In genomic region chr15:52139599-52140462, GRCh38 we compare ENCODE assay signal across 8 cellular contexts. TPM values are rescaled to one million over a fixed set of nuclear protein-coding genes. Genes with fewer than 3 reads are reported as not detected.
DNase-seq lines count a peak whose midpoint lies in the region; ATAC-seq, FAIRE-seq and TF ChIP-seq lines count a peak whose summit lies in the region.

No MANE protein-coding gene starts in this region.

- H3K79me2 ChIP-seq in HepG2 (ENCODE audit: insufficient read depth, low read length) = no peaks in the 10 kb centered on the region

- POLR2A ChIA-PET in HepG2 (lab: Yijun Ruan, JAX) = no interaction called here

- TF ChIP-seq POLR2A in HepG2 (IDR thresholded peaks at IDR 0.05; ENCODE audit: insufficient read depth in 1 of 2, low read depth in 2 of 2, low read length in 2 of 2) = no peak

- no peak overlapping the region for H3K4me3 ChIP-seq in HepG2 (replicated peaks in 1 of 3; ENCODE audit: insufficient read depth in 1 of 3, low read depth in 2 of 3, low read length in 3 of 3)

- CTCF ChIA-PET in HepG2 (lab: Yijun Ruan, JAX; ENCODE audit: low intra/inter-chr PET ratio, low total read pairs) = interaction anchor here (0.8 to 1.6 kb wide), 2 partner anchors 61 to 68 kb away, joined by 3 to 6 read pairs; no protein-coding TSS in a partner anchor

- no TSS peak for BruUV-seq in HepG2 (replicated peaks; lab: Mats Ljungman, UMichigan)

- TF ChIP-seq CTCF in C4-2B (conservative IDR thresholded peaks at IDR 0.05) = peak; percentile 93
- TF ChIP-seq CTCF in HepG2 (CRISPR knock-in tag; IDR thresholded peaks at IDR 0.05) = peak; percentile 90

- H3K27ac ChIP-seq in C4-2B (peak overlapping the region; percentile 45), HepG2 (ENCODE audit: extremely low read length, insufficient read depth, low read length) (peak overlapping the region; percentile 5)

- no peaks in the 10 kb centered on the region for H3K27me3 ChIP-seq in HepG2 (ENCODE audit: control insufficient read depth in 1 of 2, insufficient read depth in 2 of 2, low read length in 2 of 2)

- in situ Hi-C loops in HepG2 (cut with HindIII; ENCODE audit: extremely low pct_ligation_motif_present, low pct_unique_long_range_greater_than_20kb) = loop anchor here (5.0 kb wide), 2 partner anchors 63 to 158 kb away; no protein-coding TSS in a partner anchor

- ATAC-seq in GM19397 (IDR thresholded peaks at IDR 0.05; ENCODE audit: unreplicated experiment) (peak; percentile 51), HepG2 (peak; percentile 50), HG02973 (IDR thresholded peaks at IDR 0.05; ENCODE audit: unreplicated experiment) (no peak)

- no peak for TF ChIP-seq EP300 in HepG2 (IDR thresholded peaks at IDR 0.05; ENCODE audit: low read depth in 2 of 2, low read length in 2 of 2)
- TF ChIP-seq EP300 in HepG2 (CRISPR knock-in tag; IDR thresholded peaks at IDR 0.05; ENCODE audit: borderline replicate concordance) = no peak; the same call in 1 of the 2 replicates

- H3K9ac ChIP-seq in HepG2 (ENCODE audit: insufficient read depth, low read depth, low read length) = no peak overlapping the region

- intact Hi-C loops in HepG2 (cut with micrococcal nuclease; ENCODE audit: unreplicated experiment) = loop anchor here (2.0 to 10.0 kb wide), 2 partner anchors 157 to 355 kb away; no protein-coding TSS in a partner anchor

- H4K20me1 ChIP-seq in HepG2 (ENCODE audit: insufficient read depth, low read length) = no peaks in the 10 kb centered on the region

- peak; percentile 82 for TF ChIP-seq RAD21 in HepG2 (CRISPR knock-in tag; IDR thresholded peaks at IDR 0.05)

- H3K4me2 ChIP-seq in HepG2 (ENCODE audit: low read depth, low read length) = no peak overlapping the region

- 77% methylated on average over 16 of the region's 17 CpGs for WGBS in HepG2 (ENCODE audit: low lambda C conversion rate)

- DNase-seq in NCI-H1694 treated with DMSO at 0.1 percent for 48 hours (lab: John Stamatoyannopoulos, UW) = peak; percentile 4
- DNase-seq in activated CD4-positive, alpha-beta T cell treated with anti-CD3 and anti-CD28 coated beads for 1 hour = peak; percentile 31
- DNase-seq in cerebellum (ENCODE audit: low spot score) = peak; percentile 80
- peak; percentile 60 for DNase-seq in HepG2 (ENCODE audit: low spot score)
- peak; percentile 7 to 60 (median 22) for DNase-seq in stimulated activated CD4-positive, alpha-beta T cell treated with anti-CD3 and anti-CD28 coated beads, TNF-alpha, amount 100 ng/mL, for 1 hour (ENCODE audit: low read depth in 3 of 3, low spot score in 1 of 3)

- peaks cover 65% of the 10 kb centered on the region for H3K4me1 ChIP-seq in HepG2 (ENCODE audit: insufficient read depth, low read length)

- H3K36me3 ChIP-seq in HepG2 (replicated peaks in 1 of 2; ENCODE audit: control insufficient read depth in 1 of 2, insufficient read depth in 2 of 2, low read length in 2 of 2) = no peaks in the 10 kb centered on the region; a peak in 1 of 5 replicates

- no peak overlapping the region for H2AFZ ChIP-seq in HepG2 (ENCODE audit: low read length)

- no peaks in the 10 kb centered on the region for H3K9me3 ChIP-seq in HepG2 (ENCODE audit: low read length)

- peak; percentile 77 for FAIRE-seq in HepG2 (lab: Jason Lieb, UNC)

TF ChIP-seq in HepG2, 621 proteins besides CTCF, POLR2A, EP300 and RAD21 (continues in another document):
- TF ChIP-seq GMEB2 (CRISPR knock-in tag; IDR thresholded peaks at IDR 0.05; ENCODE audit: low read depth) (no peak), ZBTB7A (CRISPR knock-in tag; IDR thresholded peaks at IDR 0.05) (no peak), ZMYM4 (CRISPR knock-in tag; IDR thresholded peaks at IDR 0.05) (peak; percentile 25; the same call in 1 of the 2 replicates), ZBTB42 (CRISPR knock-in tag; IDR thresholded peaks at IDR 0.05) (no peak), MXD1 (CRISPR knock-in tag; IDR thresholded peaks at IDR 0.05) (no peak), MED1 (CRISPR knock-in tag; IDR thresholded peaks at IDR 0.05) (peak; percentile 49; the same call in 1 of the 2 replicates), ZNF749 (CRISPR knock-in tag; IDR thresholded peaks at IDR 0.05; ENCODE audit: borderline replicate concordance) (no peak), ZNF225 (CRISPR knock-in tag; IDR thresholded peaks at IDR 0.05) (no peak), TAF1 (CRISPR knock-in tag; IDR thresholded peaks at IDR 0.05) (no peak), ZC3H4 (CRISPR knock-in tag; IDR thresholded peaks at IDR 0.05; ENCODE audit: borderline replicate concordance) (no peak), ADNP (CRISPR knock-in tag; IDR thresholded peaks at IDR 0.05) (0 out of 2 replicates have a peak, but pooled peaks have one; percentile 13)

RNA-seq across cellular contexts. Expression of gene BCL2L10, which starts 27.3 kb away (rescaled TPM):
- total RNA-seq in cerebellum (0.36 TPM), HepG2 (2016; rRNA removed; fragmentation: Illumina TruSeq; extraction: Trizol) (not detected in 2 replicates)
- not detected in 2 replicates for total RNA-seq in HepG2 (2016; cell fraction: cytosol; rRNA removed; fragmentation: Illumina TruSeq; extraction: Trizol; ENCODE audit: low read depth)
- not detected in 2 replicates for total RNA-seq in HepG2 (2016; cell fraction: insoluble cytoplasmic fraction; rRNA removed; fragmentation: Illumina TruSeq; extraction: Trizol)
- not detected in 2 replicates for total RNA-seq in HepG2 (2016; cell fraction: membrane; rRNA removed; fragmentation: Illumina TruSeq; extraction: Trizol)
- not detected in 2 replicates for total RNA-seq in HepG2 (2016; cell fraction: nucleus; rRNA removed; fragmentation: Illumina TruSeq; extraction: Trizol)
- not detected in 2 replicates for polyA plus RNA-seq in HepG2 (2011; rRNA removed)
- polyA plus RNA-seq in HepG2 (2011; cell fraction: cytosol; rRNA removed) = not detected in 2 replicates
- not detected in 2 replicates for polyA plus RNA-seq in HepG2 (2011; cell fraction: nucleus; rRNA removed)
- polyA plus RNA-seq in HepG2 (2012) = not detected in 2 replicates
- not detected in 2 replicates for polyA plus RNA-seq in HepG2 (2016; cell fraction: cytosol; fragmentation: Illumina TruSeq; extraction: Trizol; ENCODE audit: low read depth)
- not detected in 2 replicates for polyA plus RNA-seq in HepG2 (2016; cell fraction: insoluble cytoplasmic fraction; fragmentation: Illumina TruSeq; extraction: Trizol; ENCODE audit: low read depth)
- not detected in 2 replicates for polyA plus RNA-seq in HepG2 (2016; cell fraction: membrane; fragmentation: Illumina TruSeq; extraction: Trizol; ENCODE audit: low read depth)
- polyA plus RNA-seq in HepG2 (2016; cell fraction: nucleus; fragmentation: Illumina TruSeq; extraction: Trizol; ENCODE audit: insufficient read depth, low read depth) = not detected in 2 replicates
- polyA minus RNA-seq in HepG2 (2011; rRNA and poly(A)+ RNA removed; ENCODE audit: low replicate concordance) = not detected in 2 replicates
- not detected in 2 replicates for polyA minus RNA-seq in HepG2 (2011; cell fraction: cytosol; rRNA and poly(A)+ RNA removed)
- polyA minus RNA-seq in HepG2 (2011; cell fraction: nucleus; rRNA and poly(A)+ RNA removed) = 0.62 TPM in 1 of 2 replicates, not detected in the other

RNA-seq across cellular contexts. Expression of gene GNB5, which starts 51.4 kb away (rescaled TPM):
- total RNA-seq in cerebellum (53.1 TPM), HepG2 (2016; rRNA removed; fragmentation: Illumina TruSeq; extraction: Trizol) (13.7 and 17.1 TPM in 2 replicates)
- total RNA-seq in HepG2 (2016; cell fraction: cytosol; rRNA removed; fragmentation: Illumina TruSeq; extraction: Trizol; ENCODE audit: low read depth) = 5.4 and 6.6 TPM in 2 replicates
- 12.6 and 16.2 TPM in 2 replicates for total RNA-seq in HepG2 (2016; cell fraction: insoluble cytoplasmic fraction; rRNA removed; fragmentation: Illumina TruSeq; extraction: Trizol)
- total RNA-seq in HepG2 (2016; cell fraction: membrane; rRNA removed; fragmentation: Illumina TruSeq; extraction: Trizol) = 13.3 and 14.1 TPM in 2 replicates
- 7.2 and 7.4 TPM in 2 replicates for total RNA-seq in HepG2 (2016; cell fraction: nucleus; rRNA removed; fragmentation: Illumina TruSeq; extraction: Trizol)
- polyA plus RNA-seq in HepG2 (2011; rRNA removed) = 14.4 and 19.7 TPM in 2 replicates
- polyA plus RNA-seq in HepG2 (2011; cell fraction: cytosol; rRNA removed) = 17.2 and 23.8 TPM in 2 replicates
- 14.8 and 18.3 TPM in 2 replicates for polyA plus RNA-seq in HepG2 (2011; cell fraction: nucleus; rRNA removed)
- polyA plus RNA-seq in HepG2 (2012) = 21.2 and 28.3 TPM in 2 replicates
- polyA plus RNA-seq in HepG2 (2016; cell fraction: cytosol; fragmentation: Illumina TruSeq; extraction: Trizol; ENCODE audit: low read depth) = 5.0 and 5.9 TPM in 2 replicates
- 15.6 and 16.3 TPM in 2 replicates for polyA plus RNA-seq in HepG2 (2016; cell fraction: insoluble cytoplasmic fraction; fragmentation: Illumina TruSeq; extraction: Trizol; ENCODE audit: low read depth)
- 9.1 and 9.7 TPM in 2 replicates for polyA plus RNA-seq in HepG2 (2016; cell fraction: membrane; fragmentation: Illumina TruSeq; extraction: Trizol; ENCODE audit: low read depth)
- 9.1 and 9.3 TPM in 2 replicates for polyA plus RNA-seq in HepG2 (2016; cell fraction: nucleus; fragmentation: Illumina TruSeq; extraction: Trizol; ENCODE audit: insufficient read depth, low read depth)
- 18.1 and 41.8 TPM in 2 replicates for polyA minus RNA-seq in HepG2 (2011; rRNA and poly(A)+ RNA removed; ENCODE audit: low replicate concordance)
- 13.5 and 18.1 TPM in 2 replicates for polyA minus RNA-seq in HepG2 (2011; cell fraction: cytosol; rRNA and poly(A)+ RNA removed)
- 22.7 and 26.6 TPM in 2 replicates for polyA minus RNA-seq in HepG2 (2011; cell fraction: nucleus; rRNA and poly(A)+ RNA removed)

Comparison
In these comparisons a context has a peak if more than half of its experiments do, and no peak if none do; other contexts are left out.
1. DNase-seq: peak in every context shown above with its lines; median percentile 80 in cerebellum; 60 in HepG2; 31 in activated CD4-positive, alpha-beta T cell treated with anti-CD3 and anti-CD28 coated beads for 1 hour; 22 in stimulated activated CD4-positive, alpha-beta T cell treated with anti-CD3 and anti-CD28 coated beads, TNF-alpha, amount 100 ng/mL, for 1 hour; 4 in NCI-H1694 treated with DMSO at 0.1 percent for 48 hours.